In genomic region chr16:89466920-89467319, GRCh38 we compare ENCODE assay signal across 1 cellular context.
TF ChIP-seq lines count a peak whose summit lies in the region.

No MANE protein-coding gene starts in this region.

TF ChIP-seq in WTC11, 78 proteins besides CTCF, POLR2A, EP300 and RAD21 (continued from another document):
- TF ChIP-seq STAT6 (CRISPR knock-in tag; conservative IDR thresholded peaks at IDR 0.05; ENCODE audit: low read depth) = no peak
- no peak for TF ChIP-seq IRF2 (CRISPR knock-in tag; IDR thresholded peaks at IDR 0.05; ENCODE audit: borderline replicate concordance, low read depth)
- no peak for TF ChIP-seq ZNF263 (CRISPR knock-in tag; IDR thresholded peaks at IDR 0.05; ENCODE audit: low read depth)
- no peak for TF ChIP-seq SOX15 (CRISPR knock-in tag; IDR thresholded peaks at IDR 0.05)
